Comparison of ENCODE assay signal across 31 cellular contexts in the genomic region with DNA sequence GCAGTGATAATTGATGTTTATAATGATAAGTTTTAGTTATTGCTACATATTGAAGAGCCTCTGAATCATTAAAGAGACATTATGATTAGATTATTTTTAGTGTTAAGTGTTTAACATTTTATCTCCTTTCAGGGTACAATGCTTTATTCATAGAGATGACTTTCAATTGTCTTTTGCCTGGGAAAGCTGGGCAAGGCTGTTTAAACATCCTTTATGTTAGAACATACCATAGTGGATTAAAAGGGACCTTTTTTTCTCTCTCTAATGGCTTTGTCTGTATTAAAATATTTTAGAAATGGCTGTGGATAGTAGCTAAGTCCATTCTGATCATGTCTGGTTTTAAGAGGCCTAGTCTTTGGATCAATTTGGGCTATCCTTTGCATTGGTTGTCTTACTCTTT.
DNase-seq lines count a peak whose midpoint lies in the region; ATAC-seq and TF ChIP-seq lines count a peak whose summit lies in the region.
"Had no signal": no experiment of that assay in that cellular context is flagged by ENCODE, and none has a peak within 500 bp of the region (broad histone marks: within the 10 kb centered on the region; RNA-seq: fewer than 3 reads in every experiment).

No MANE protein-coding gene starts in this region.

- peaks cover 20% of the 10 kb centered on the region for H3K4me1 ChIP-seq in SJCRH30
- peaks cover 30% of the 10 kb centered on the region for H3K4me1 ChIP-seq in skeletal muscle satellite cell (ENCODE audit: control insufficient read depth, insufficient read depth, low read length)
- H3K4me1 ChIP-seq: BLaER1 treated with 17β-estradiol and CSF1 and Interleukin-3, amounts not matched to agents 10 nM and 100 nM; prostate gland; right lobe of liver; tibial artery had no signal

- H3K4me3 ChIP-seq in SJCRH30 (no peak overlapping the region), skeletal muscle satellite cell (ENCODE audit: low read length) (peak overlapping the region; percentile 9)
- H3K4me3 ChIP-seq: BLaER1 treated with 17β-estradiol and CSF1 and Interleukin-3, amounts not matched to agents 10 nM and 100 nM; cardiac muscle cell; prostate gland; right lobe of liver; tibial artery had no signal

- no peak for ATAC-seq in HG03139 (IDR thresholded peaks at IDR 0.05; ENCODE audit: unreplicated experiment)
- ATAC-seq: left ventricle myocardium superior, Panc1, right lobe of liver had no signal

- H3K9me3 ChIP-seq in SJCRH30 (replicated peaks) (no peaks in the 10 kb centered on the region; the same call in 1 of the 2 replicates), skeletal muscle satellite cell (replicated peaks; ENCODE audit: low read length) (no peaks in the 10 kb centered on the region)
- H3K9me3 ChIP-seq: prostate gland, right lobe of liver, tibial artery had no signal

- H3K9ac ChIP-seq in skeletal muscle satellite cell (ENCODE audit: low read depth, low read length), result peak overlapping the region; percentile 69
- H3K9ac ChIP-seq: BLaER1 treated with 17β-estradiol and CSF1 and Interleukin-3, amounts not matched to agents 10 nM and 100 nM had no signal

- H3K36me3 ChIP-seq in SJCRH30 (no peaks in the 10 kb centered on the region), skeletal muscle satellite cell (ENCODE audit: insufficient read depth, low read length) (no peaks in the 10 kb centered on the region)
- H3K36me3 ChIP-seq: BLaER1 treated with 17β-estradiol and CSF1 and Interleukin-3, amounts not matched to agents 10 nM and 100 nM; cardiac muscle cell; prostate gland; right lobe of liver; tibial artery; WERI-Rb-1 had no signal

- H3K27ac ChIP-seq in SJCRH30, result peak overlapping the region; percentile 43
- peak overlapping the region; percentile 56 for H3K27ac ChIP-seq in epithelial cell of prostate
- H3K27ac ChIP-seq: BLaER1 treated with 17β-estradiol and CSF1 and Interleukin-3, amounts not matched to agents 10 nM and 100 nM; cardiac muscle cell; prostate gland; right lobe of liver; tibial artery; WERI-Rb-1 had no signal

- in situ Hi-C loops in GM13977 (cut with MboI; ENCODE audit: low pct_unique_long_range_greater_than_20kb, low sequenced_read_pairs, unreplicated experiment), result no loop called here

- H3K4me2 ChIP-seq in skeletal muscle satellite cell (ENCODE audit: low read length), result peak overlapping the region; percentile 69
- H3K4me2 ChIP-seq: BLaER1 treated with 17β-estradiol and CSF1 and Interleukin-3, amounts not matched to agents 10 nM and 100 nM had no signal

- no peak for TF ChIP-seq CTCF in GM13977 (IDR thresholded peaks at IDR 0.05; ENCODE audit: extremely low read depth, insufficient read depth, missing control alignments)

- DNase-seq in ELR (ENCODE audit: low read depth), result peak; percentile 2
- DNase-seq in SJCRH30, result no peak
- no peak for DNase-seq in epithelial cell of prostate (ENCODE audit: low read depth, low spot score)
- DNase-seq in GM13977 (ENCODE audit: low spot score), result no peak
- DNase-seq in amniotic stem cell (lab: John Stamatoyannopoulos, UW), result no peak
- DNase-seq: activated CD4-positive, alpha-beta T cell treated with anti-CD3 and anti-CD28 coated beads for 48 hours; activated CD8-positive, alpha-beta memory T cell treated with anti-CD3 and anti-CD28 coated beads for 24 hours; activated T-cell treated with anti-CD3 and anti-CD28 coated beads for 4 hours; anterior cingulate cortex; cortex of kidney; DMS79 treated with DMSO at 0.1 percent for 48 hours; effector memory CD4-positive, alpha-beta T cell; head of caudate nucleus; Karpas-422; kidney; left ventricle myocardium superior; NCI-H2029 treated with DMSO at 0.1 percent for 48 hours; NCI-H2227 treated with DMSO at 0.1 percent for 48 hours; NCI-H526 treated with DMSO at 0.1 percent for 48 hours; NK-92 treated with Interleukin-12 subunit alpha and Interleukin-12 subunit beta, amount 100 ng/mL, for 24 hours; right lobe of liver; SHP77; stimulated activated CD4-positive, alpha-beta T cell treated with anti-CD3 and anti-CD28 coated beads, Interleukin-4, amount 100 ng/mL, for 24 hours; tibial artery; WERI-Rb-1 had no signal

- H3K27me3 ChIP-seq in SJCRH30 (no peaks in the 10 kb centered on the region), skeletal muscle satellite cell (ENCODE audit: control insufficient read depth, insufficient read depth, low read length) (no peaks in the 10 kb centered on the region)
- H3K27me3 ChIP-seq: BLaER1 treated with 17β-estradiol and CSF1 and Interleukin-3, amounts not matched to agents 10 nM and 100 nM; cardiac muscle cell; right lobe of liver; tibial artery had no signal
